1 cellular context compared by ENCODE assay signal in genomic region chr17:28335201-28335958, GRCh38.
TF ChIP-seq lines count a peak whose summit lies in the region.

A gene with protein sequence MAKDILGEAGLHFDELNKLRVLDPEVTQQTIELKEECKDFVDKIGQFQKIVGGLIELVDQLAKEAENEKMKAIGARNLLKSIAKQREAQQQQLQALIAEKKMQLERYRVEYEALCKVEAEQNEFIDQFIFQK (minus strand): TSS chr17:28335472. CDS start chr17:28331985, 3,487 bp downstream.
A gene with protein sequence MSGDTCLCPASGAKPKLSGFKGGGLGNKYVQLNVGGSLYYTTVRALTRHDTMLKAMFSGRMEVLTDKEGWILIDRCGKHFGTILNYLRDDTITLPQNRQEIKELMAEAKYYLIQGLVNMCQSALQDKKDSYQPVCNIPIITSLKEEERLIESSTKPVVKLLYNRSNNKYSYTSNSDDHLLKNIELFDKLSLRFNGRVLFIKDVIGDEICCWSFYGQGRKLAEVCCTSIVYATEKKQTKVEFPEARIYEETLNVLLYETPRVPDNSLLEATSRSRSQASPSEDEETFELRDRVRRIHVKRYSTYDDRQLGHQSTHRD (plus strand): TSS chr17:28335761. CDS start chr17:28339522, 3,761 bp downstream.

TF ChIP-seq in HepG2, 621 proteins besides CTCF, POLR2A, EP300 and RAD21 (continued from another document and continues in another):
- TF ChIP-seq ZHX1 (CRISPR knock-in tag; IDR thresholded peaks at IDR 0.05; ENCODE audit: low read depth), result no peak
- TF ChIP-seq ZNF180 (CRISPR knock-in tag; IDR thresholded peaks at IDR 0.05; ENCODE audit: borderline replicate concordance, low read depth), result no peak
- peak; percentile 77 for TF ChIP-seq RBM39 (IDR thresholded peaks at IDR 0.05; ENCODE audit: low read depth, low read length, poor library complexity, severe bottlenecking)
- TF ChIP-seq, protein P1, sequence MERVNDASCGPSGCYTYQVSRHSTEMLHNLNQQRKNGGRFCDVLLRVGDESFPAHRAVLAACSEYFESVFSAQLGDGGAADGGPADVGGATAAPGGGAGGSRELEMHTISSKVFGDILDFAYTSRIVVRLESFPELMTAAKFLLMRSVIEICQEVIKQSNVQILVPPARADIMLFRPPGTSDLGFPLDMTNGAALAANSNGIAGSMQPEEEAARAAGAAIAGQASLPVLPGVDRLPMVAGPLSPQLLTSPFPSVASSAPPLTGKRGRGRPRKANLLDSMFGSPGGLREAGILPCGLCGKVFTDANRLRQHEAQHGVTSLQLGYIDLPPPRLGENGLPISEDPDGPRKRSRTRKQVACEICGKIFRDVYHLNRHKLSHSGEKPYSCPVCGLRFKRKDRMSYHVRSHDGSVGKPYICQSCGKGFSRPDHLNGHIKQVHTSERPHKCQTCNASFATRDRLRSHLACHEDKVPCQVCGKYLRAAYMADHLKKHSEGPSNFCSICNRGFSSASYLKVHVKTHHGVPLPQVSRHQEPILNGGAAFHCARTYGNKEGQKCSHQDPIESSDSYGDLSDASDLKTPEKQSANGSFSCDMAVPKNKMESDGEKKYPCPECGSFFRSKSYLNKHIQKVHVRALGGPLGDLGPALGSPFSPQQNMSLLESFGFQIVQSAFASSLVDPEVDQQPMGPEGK (CRISPR knock-in tag; IDR thresholded peaks at IDR 0.05), result no peak; the same call in 1 of the 2 replicates
- TF ChIP-seq FOXM1 (CRISPR knock-in tag; IDR thresholded peaks at IDR 0.05), result no peak
- TF ChIP-seq, protein P2, sequence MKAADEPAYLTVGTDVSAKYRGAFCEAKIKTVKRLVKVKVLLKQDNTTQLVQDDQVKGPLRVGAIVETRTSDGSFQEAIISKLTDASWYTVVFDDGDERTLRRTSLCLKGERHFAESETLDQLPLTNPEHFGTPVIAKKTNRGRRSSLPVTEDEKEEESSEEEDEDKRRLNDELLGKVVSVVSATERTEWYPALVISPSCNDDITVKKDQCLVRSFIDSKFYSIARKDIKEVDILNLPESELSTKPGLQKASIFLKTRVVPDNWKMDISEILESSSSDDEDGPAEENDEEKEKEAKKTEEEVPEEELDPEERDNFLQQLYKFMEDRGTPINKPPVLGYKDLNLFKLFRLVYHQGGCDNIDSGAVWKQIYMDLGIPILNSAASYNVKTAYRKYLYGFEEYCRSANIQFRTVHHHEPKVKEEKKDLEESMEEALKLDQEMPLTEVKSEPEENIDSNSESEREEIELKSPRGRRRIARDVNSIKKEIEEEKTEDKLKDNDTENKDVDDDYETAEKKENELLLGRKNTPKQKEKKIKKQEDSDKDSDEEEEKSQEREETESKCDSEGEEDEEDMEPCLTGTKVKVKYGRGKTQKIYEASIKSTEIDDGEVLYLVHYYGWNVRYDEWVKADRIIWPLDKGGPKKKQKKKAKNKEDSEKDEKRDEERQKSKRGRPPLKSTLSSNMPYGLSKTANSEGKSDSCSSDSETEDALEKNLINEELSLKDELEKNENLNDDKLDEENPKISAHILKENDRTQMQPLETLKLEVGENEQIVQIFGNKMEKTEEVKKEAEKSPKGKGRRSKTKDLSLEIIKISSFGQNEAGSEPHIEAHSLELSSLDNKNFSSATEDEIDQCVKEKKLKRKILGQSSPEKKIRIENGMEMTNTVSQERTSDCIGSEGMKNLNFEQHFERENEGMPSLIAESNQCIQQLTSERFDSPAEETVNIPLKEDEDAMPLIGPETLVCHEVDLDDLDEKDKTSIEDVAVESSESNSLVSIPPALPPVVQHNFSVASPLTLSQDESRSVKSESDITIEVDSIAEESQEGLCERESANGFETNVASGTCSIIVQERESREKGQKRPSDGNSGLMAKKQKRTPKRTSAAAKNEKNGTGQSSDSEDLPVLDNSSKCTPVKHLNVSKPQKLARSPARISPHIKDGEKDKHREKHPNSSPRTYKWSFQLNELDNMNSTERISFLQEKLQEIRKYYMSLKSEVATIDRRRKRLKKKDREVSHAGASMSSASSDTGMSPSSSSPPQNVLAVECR (CRISPR knock-in tag; IDR thresholded peaks at IDR 0.05; ENCODE audit: borderline replicate concordance), result peak; percentile 95
- TF ChIP-seq JDP2 (CRISPR knock-in tag; IDR thresholded peaks at IDR 0.05; ENCODE audit: borderline replicate concordance), result no peak
- TF ChIP-seq HOXA3 (CRISPR knock-in tag; IDR thresholded peaks at IDR 0.05), result peak; percentile 96
- no peak for TF ChIP-seq ZBTB1 (CRISPR knock-in tag; IDR thresholded peaks at IDR 0.05; ENCODE audit: borderline replicate concordance)
- TF ChIP-seq SATB2 (CRISPR knock-in tag; IDR thresholded peaks at IDR 0.05), result no peak
- peak; percentile 70; the same call in 1 of the 2 replicates for TF ChIP-seq MXD1 (CRISPR knock-in tag; IDR thresholded peaks at IDR 0.05)
- peak; percentile 93 for TF ChIP-seq KMT2A (CRISPR knock-in tag; IDR thresholded peaks at IDR 0.05)
- peak; percentile 93; the same call in 1 of the 2 replicates for TF ChIP-seq ZNF83 (CRISPR knock-in tag; IDR thresholded peaks at IDR 0.05; ENCODE audit: borderline replicate concordance)
- TF ChIP-seq, protein P3, sequence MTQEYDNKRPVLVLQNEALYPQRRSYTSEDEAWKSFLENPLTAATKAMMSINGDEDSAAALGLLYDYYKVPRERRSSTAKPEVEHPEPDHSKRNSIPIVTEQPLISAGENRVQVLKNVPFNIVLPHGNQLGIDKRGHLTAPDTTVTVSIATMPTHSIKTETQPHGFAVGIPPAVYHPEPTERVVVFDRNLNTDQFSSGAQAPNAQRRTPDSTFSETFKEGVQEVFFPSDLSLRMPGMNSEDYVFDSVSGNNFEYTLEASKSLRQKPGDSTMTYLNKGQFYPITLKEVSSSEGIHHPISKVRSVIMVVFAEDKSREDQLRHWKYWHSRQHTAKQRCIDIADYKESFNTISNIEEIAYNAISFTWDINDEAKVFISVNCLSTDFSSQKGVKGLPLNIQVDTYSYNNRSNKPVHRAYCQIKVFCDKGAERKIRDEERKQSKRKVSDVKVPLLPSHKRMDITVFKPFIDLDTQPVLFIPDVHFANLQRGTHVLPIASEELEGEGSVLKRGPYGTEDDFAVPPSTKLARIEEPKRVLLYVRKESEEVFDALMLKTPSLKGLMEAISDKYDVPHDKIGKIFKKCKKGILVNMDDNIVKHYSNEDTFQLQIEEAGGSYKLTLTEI (CRISPR knock-in tag; conservative IDR thresholded peaks at IDR 0.05), result no peak
- TF ChIP-seq NR3C1 (CRISPR knock-in tag; IDR thresholded peaks at IDR 0.05), result no peak
- peak; percentile 19; the same call in 1 of the 2 replicates for TF ChIP-seq ZMYM4 (CRISPR knock-in tag; IDR thresholded peaks at IDR 0.05)
- peak; percentile 69 for TF ChIP-seq PHF21A (CRISPR knock-in tag; IDR thresholded peaks at IDR 0.05)
- TF ChIP-seq, protein P4, sequence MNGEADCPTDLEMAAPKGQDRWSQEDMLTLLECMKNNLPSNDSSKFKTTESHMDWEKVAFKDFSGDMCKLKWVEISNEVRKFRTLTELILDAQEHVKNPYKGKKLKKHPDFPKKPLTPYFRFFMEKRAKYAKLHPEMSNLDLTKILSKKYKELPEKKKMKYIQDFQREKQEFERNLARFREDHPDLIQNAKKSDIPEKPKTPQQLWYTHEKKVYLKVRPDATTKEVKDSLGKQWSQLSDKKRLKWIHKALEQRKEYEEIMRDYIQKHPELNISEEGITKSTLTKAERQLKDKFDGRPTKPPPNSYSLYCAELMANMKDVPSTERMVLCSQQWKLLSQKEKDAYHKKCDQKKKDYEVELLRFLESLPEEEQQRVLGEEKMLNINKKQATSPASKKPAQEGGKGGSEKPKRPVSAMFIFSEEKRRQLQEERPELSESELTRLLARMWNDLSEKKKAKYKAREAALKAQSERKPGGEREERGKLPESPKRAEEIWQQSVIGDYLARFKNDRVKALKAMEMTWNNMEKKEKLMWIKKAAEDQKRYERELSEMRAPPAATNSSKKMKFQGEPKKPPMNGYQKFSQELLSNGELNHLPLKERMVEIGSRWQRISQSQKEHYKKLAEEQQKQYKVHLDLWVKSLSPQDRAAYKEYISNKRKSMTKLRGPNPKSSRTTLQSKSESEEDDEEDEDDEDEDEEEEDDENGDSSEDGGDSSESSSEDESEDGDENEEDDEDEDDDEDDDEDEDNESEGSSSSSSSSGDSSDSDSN (CRISPR knock-in tag; IDR thresholded peaks at IDR 0.05), result peak; percentile 87
- TF ChIP-seq, protein P5, sequence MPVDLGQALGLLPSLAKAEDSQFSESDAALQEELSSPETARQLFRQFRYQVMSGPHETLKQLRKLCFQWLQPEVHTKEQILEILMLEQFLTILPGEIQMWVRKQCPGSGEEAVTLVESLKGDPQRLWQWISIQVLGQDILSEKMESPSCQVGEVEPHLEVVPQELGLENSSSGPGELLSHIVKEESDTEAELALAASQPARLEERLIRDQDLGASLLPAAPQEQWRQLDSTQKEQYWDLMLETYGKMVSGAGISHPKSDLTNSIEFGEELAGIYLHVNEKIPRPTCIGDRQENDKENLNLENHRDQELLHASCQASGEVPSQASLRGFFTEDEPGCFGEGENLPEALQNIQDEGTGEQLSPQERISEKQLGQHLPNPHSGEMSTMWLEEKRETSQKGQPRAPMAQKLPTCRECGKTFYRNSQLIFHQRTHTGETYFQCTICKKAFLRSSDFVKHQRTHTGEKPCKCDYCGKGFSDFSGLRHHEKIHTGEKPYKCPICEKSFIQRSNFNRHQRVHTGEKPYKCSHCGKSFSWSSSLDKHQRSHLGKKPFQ (CRISPR knock-in tag; IDR thresholded peaks at IDR 0.05; ENCODE audit: insufficient replicate concordance), result no peak
- TF ChIP-seq GABPB1 (CRISPR knock-in tag; IDR thresholded peaks at IDR 0.05), result peak; percentile 99
- peak; percentile 39 for TF ChIP-seq HNRNPK (IDR thresholded peaks at IDR 0.05; ENCODE audit: low read depth, low read length, poor library complexity, severe bottlenecking)
- no peak for TF ChIP-seq ZNF484 (CRISPR knock-in tag; IDR thresholded peaks at IDR 0.05; ENCODE audit: borderline replicate concordance, low read depth)
- no peak for TF ChIP-seq ZNF674 (CRISPR knock-in tag; IDR thresholded peaks at IDR 0.05; ENCODE audit: low read depth)
- peak; percentile 61; the same call in 1 of the 2 replicates for TF ChIP-seq NCOR1 (IDR thresholded peaks at IDR 0.05; ENCODE audit: borderline replicate concordance, low read length)
- TF ChIP-seq AGO1 (IDR thresholded peaks at IDR 0.05; ENCODE audit: low read depth, low read length, poor library complexity, severe bottlenecking), result peak; percentile 79
- no peak; the same call in 1 of the 2 replicates for TF ChIP-seq ZSCAN9 (CRISPR knock-in tag; IDR thresholded peaks at IDR 0.05; ENCODE audit: borderline replicate concordance)
- TF ChIP-seq CREB1 (IDR thresholded peaks at IDR 0.05), result peak; percentile 100
- peak; percentile 99 for TF ChIP-seq CREB1 (CRISPR knock-in tag; IDR thresholded peaks at IDR 0.05)
- peak; percentile 82; the same call in 1 of the 2 replicates for TF ChIP-seq ZNF552 (CRISPR knock-in tag; IDR thresholded peaks at IDR 0.05; ENCODE audit: borderline replicate concordance)
- TF ChIP-seq ZNF761 (CRISPR knock-in tag; conservative IDR thresholded peaks at IDR 0.05), result peak; percentile 36; the same call in 1 of the 2 replicates
- TF ChIP-seq SMAD9 (CRISPR knock-in tag; IDR thresholded peaks at IDR 0.05), result no peak
- TF ChIP-seq HNRNPH1 (optimal IDR thresholded peaks at IDR 0.05; ENCODE audit: low read depth, low read length), result no peak
